Comparison of ENCODE assay signal across 9 cellular contexts in the genomic region with DNA sequence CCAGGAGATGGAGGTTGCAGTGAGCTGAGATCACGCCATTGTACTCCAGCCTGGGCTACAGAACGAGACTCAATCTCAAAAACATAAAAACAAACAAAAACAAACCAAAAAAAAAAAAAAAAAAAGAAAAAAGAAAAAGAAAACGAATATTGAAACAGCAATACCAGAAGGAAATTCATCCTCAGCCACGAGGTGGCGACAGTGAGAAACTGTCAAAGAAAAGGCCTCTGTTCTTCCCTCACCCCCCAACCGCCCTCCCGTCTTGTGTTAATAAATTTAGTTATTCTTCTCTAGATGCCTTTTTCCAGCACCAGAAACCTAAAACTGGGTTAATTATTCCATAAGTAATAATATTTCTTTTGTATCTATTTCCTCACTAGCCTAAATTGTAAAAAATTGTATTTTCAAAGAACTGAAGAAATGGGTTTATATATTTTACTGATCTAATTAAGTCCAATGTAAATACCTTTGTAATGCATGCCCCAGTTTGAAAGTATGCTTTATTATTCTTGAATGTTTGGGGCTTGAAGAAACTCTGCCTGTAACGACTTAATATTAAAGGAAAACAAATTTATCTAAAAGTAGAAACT. TPM values are rescaled to one million over a fixed set of nuclear protein-coding genes. Genes with fewer than 3 reads are reported as not detected.
A peak's percentile ranks its signal among the peaks of the same experiment; 100 is the strongest.
DNase-seq lines count a peak whose midpoint lies in the region; ATAC-seq, FAIRE-seq and TF ChIP-seq lines count a peak whose summit lies in the region.
"Had no signal": no experiment of that assay in that cellular context is flagged by ENCODE, and none has a peak within 500 bp of the region (broad histone marks: within the 10 kb centered on the region; RNA-seq: fewer than 3 reads in every experiment).

No MANE protein-coding gene starts in this region.

- no peak overlapping the region for H3K4me2 ChIP-seq in astrocyte (ENCODE audit: low read length)

- intact Hi-C loops in right lobe of liver (cut with DNase I) (no loop called here), testis (cut with DNase I; ENCODE audit: low total_unique reads) (no loop called here)

- H3K36me3 Mint-ChIP-seq in astrocyte (ENCODE audit: low read depth, unreplicated experiment), result no peaks in the 10 kb centered on the region

- H3K4me1 ChIP-seq in astrocyte (ENCODE audit: insufficient read depth, low read length) (no peaks in the 10 kb centered on the region), right lobe of liver (no peaks in the 10 kb centered on the region), testis (no peaks in the 10 kb centered on the region)

- no peak for ATAC-seq in right lobe of liver

- H3K27me3 Mint-ChIP-seq in astrocyte (ENCODE audit: low read depth, unreplicated experiment), result no peaks in the 10 kb centered on the region

- H3K4me3 ChIP-seq in H7 (ENCODE audit: insufficient read depth, low read depth, low read length) (no peak overlapping the region), astrocyte (ENCODE audit: insufficient read depth, low read depth, low read length) (no peak overlapping the region), right lobe of liver (no peak overlapping the region), testis (no peak overlapping the region)
- H3K4me3 ChIP-seq: skin epidermis had no signal

- H3K27ac ChIP-seq in astrocyte (ENCODE audit: low read depth, low read length) (no peak overlapping the region), right lobe of liver (no peak overlapping the region), testis (no peak overlapping the region)
- H3K27ac ChIP-seq: skin epidermis had no signal

- peaks cover 12% of the 10 kb centered on the region for H3K9me3 Mint-ChIP-seq in astrocyte (ENCODE audit: unreplicated experiment)

- no peak overlapping the region for H3K4me3 Mint-ChIP-seq in astrocyte (ENCODE audit: unreplicated experiment)

- TF ChIP-seq POLR2A in right lobe of liver (IDR thresholded peaks at IDR 0.05) (no peak), testis (IDR thresholded peaks at IDR 0.05) (no peak)

- no peaks in the 10 kb centered on the region for H3K4me1 Mint-ChIP-seq in astrocyte (ENCODE audit: low read depth, unreplicated experiment)

- H3K79me2 ChIP-seq in astrocyte (ENCODE audit: insufficient read depth, low read length), result no peaks in the 10 kb centered on the region

- H4K20me1 ChIP-seq in astrocyte (ENCODE audit: insufficient read depth, low read length), result no peaks in the 10 kb centered on the region

- no peak overlapping the region for H3K27ac Mint-ChIP-seq in astrocyte (ENCODE audit: unreplicated experiment)

- WGBS in right lobe of liver (ENCODE audit: insufficient coverage, low coverage, low lambda C conversion rate, missing lambda C conversion rate), result 39% methylated on average over 7 of the region's 8 CpGs
- WGBS in testis, 2 donors, result 31 to 36% methylated on average over 8 of the region's 8 CpGs

- no peak overlapping the region for H2AFZ ChIP-seq in astrocyte (ENCODE audit: low read depth, low read length)

- TF ChIP-seq CTCF in astrocyte (IDR thresholded peaks at IDR 0.05; ENCODE audit: insufficient read depth, low read depth, low read length) (peak; percentile 33), right lobe of liver (IDR thresholded peaks at IDR 0.05) (peak; percentile 16 to 44 (median 38)), testis (IDR thresholded peaks at IDR 0.05) (peak in 2 of 3 experiments; percentile 17 to 50)

- no peaks in the 10 kb centered on the region for H3K9me3 ChIP-seq in astrocyte (ENCODE audit: insufficient read depth, low read depth, low read length)
- H3K9me3 ChIP-seq in right lobe of liver, result no peaks in the 10 kb centered on the region
- no peaks in the 10 kb centered on the region for H3K9me3 ChIP-seq in testis

- H3K27me3 ChIP-seq in H7 (ENCODE audit: control insufficient read depth, insufficient read depth, low read length) (no peaks in the 10 kb centered on the region), astrocyte (ENCODE audit: insufficient read depth, low read length) (no peaks in the 10 kb centered on the region), right lobe of liver (no peaks in the 10 kb centered on the region), testis (no peaks in the 10 kb centered on the region)

- peak; percentile 13 for DNase-seq in Daoy (ENCODE audit: low read depth)
- DNase-seq in H7, result peak; percentile 54
- peak; percentile 46 for DNase-seq in T follicular helper cell (ENCODE audit: low read depth)
- no peak for DNase-seq in astrocyte (ENCODE audit: low read depth)
- no peak for DNase-seq in right lobe of liver
- DNase-seq in testis, result peak; percentile 82
- no peak for DNase-seq in NCI-H226
- DNase-seq in NCI-H345 (lab: John Stamatoyannopoulos, UW), result no peak

- H3K36me3 ChIP-seq in H7 (replicated peaks; ENCODE audit: control insufficient read depth, insufficient read depth, low read length), result no peaks in the 10 kb centered on the region
- H3K36me3 ChIP-seq in astrocyte (ENCODE audit: insufficient read depth, low read length), result no peaks in the 10 kb centered on the region
- H3K36me3 ChIP-seq in right lobe of liver, result no peaks in the 10 kb centered on the region
- H3K36me3 ChIP-seq in testis (ENCODE audit: low read depth, missing control alignments), result no peaks in the 10 kb centered on the region

- no peak overlapping the region for H3K9ac ChIP-seq in astrocyte (ENCODE audit: low read length)

- FAIRE-seq in astrocyte (lab: Jason Lieb, UNC), result no peak

RNA-seq across cellular contexts. Expression of a gene that starts 38.6 kb away (rescaled TPM):
- total RNA-seq in Daoy (2014; rRNA removed; shearing (Covaris generic)), result 9.5 and 12.2 TPM in 2 replicates
- 3.7 and 4.9 TPM in 2 replicates for total RNA-seq in H7 (2014; rRNA removed; shearing (Covaris generic))
- 14.8 and 15.5 TPM in 2 replicates for total RNA-seq in astrocyte
- total RNA-seq in right lobe of liver, result 1 to 10 TPM; 6.2 to 10.0 (median 7.1) TPM
- 10 to 100 TPM; 11.0 to 16.3 TPM for total RNA-seq in testis
- 10.1 TPM for polyA plus RNA-seq in testis (ENCODE audit: insufficient read depth, low read depth, low replicate concordance)

RNA-seq across cellular contexts. Expression of a gene that starts 41.4 kb away (rescaled TPM):
- total RNA-seq in Daoy (2014; rRNA removed; shearing (Covaris generic)), result 3.2 and 3.4 TPM in 2 replicates
- total RNA-seq in H7 (2014; rRNA removed; shearing (Covaris generic)), result 4.1 and 4.6 TPM in 2 replicates
- total RNA-seq in astrocyte, result 8.5 and 9.2 TPM in 2 replicates
- total RNA-seq in right lobe of liver, result 1 to 10 TPM; 3.9 to 7.4 (median 4.8) TPM
- 1 to 10 TPM; 6.5 to 7.4 TPM for total RNA-seq in testis
- polyA plus RNA-seq in testis (ENCODE audit: insufficient read depth, low read depth, low replicate concordance), result 7.3 TPM

Comparison
In these comparisons a context has a peak if more than half of its experiments do, and no peak if none do; other contexts are left out.
1. DNase-seq: peak in Daoy (single experiment), H7 (single experiment), T follicular helper cell (single experiment) and testis (single experiment); none in astrocyte (single experiment), right lobe of liver (0 of 3), NCI-H226 (single experiment) and NCI-H345 (single experiment).
2. Peak in every context shown above with its lines, with median percentiles within 50 percentile points of each other: CTCF ChIP-seq.